Comparison of ENCODE assay signal across 15 cellular contexts in the genomic region with DNA sequence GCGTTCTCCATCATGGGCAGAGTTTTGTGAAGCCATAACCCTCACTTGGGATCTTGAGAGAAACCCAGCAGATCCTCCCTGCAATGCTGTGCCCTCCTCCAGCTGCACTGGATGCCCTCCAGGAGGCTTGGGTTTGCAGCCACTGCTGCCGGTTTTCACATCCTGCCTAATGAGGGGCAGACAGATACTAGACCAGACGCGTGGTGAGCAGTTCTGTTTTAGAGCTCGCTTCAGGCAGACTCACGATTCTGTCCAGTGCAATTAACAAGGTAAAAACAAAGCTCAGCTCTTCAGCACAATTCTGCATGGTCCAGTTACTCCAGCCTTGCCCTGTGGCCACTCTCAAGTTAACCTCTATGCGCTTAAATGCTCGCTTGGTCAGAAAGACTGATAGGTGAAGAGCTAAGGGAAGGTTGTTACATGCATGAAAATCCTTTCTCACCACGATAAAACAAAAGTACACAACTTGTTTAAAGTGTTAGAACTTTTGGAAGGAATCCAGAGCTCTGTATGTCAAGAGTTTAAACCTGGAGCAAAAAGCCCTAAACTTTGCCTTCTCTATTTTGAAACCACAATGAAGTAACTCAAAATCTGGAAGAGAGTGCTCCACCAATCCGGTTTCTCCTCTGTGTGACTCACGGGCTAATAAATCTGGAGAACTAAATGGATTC.
DNase-seq lines count a peak whose midpoint lies in the region; ATAC-seq and TF ChIP-seq lines count a peak whose summit lies in the region.
"Had no signal": no experiment of that assay in that cellular context is flagged by ENCODE, and none has a peak within 500 bp of the region (broad histone marks: within the 10 kb centered on the region; RNA-seq: fewer than 3 reads in every experiment).

No MANE protein-coding gene starts in this region.

- DNase-seq in MCF 10A (ENCODE audit: unreplicated experiment) (peak; percentile 18), mammary epithelial cell (no peak), adipocyte (ENCODE audit: low read depth) (no peak), lower lobe of right lung (no peak), vagina (ENCODE audit: extremely low spot score in 2 of 2) (no peak), NCI-H345 (lab: John Stamatoyannopoulos, UW) (no peak), WERI-Rb-1 (no peak), NCI-H1694 treated with DMSO at 0.1 percent for 48 hours (lab: John Stamatoyannopoulos, UW) (no peak)
- DNase-seq: effector memory CD4-positive, alpha-beta T cell; NCI-H1092; stimulated activated naive CD4-positive, alpha-beta T cell had no signal

- no peaks in the 10 kb centered on the region for H3K27me3 Mint-ChIP-seq in MCF 10A (ENCODE audit: insufficient read depth, unreplicated experiment)

- no peaks in the 10 kb centered on the region for H3K9me3 Mint-ChIP-seq in MCF 10A (ENCODE audit: unreplicated experiment)

- intact Hi-C loops in MCF 10A (cut with micrococcal nuclease) (no loop called here), mammary epithelial cell (cut with micrococcal nuclease) (no loop called here), lower lobe of right lung (cut with DNase I) (no loop called here), vagina (cut with DNase I) (no loop called here)

- H2AFZ ChIP-seq in mammary epithelial cell (ENCODE audit: low read depth, low read length): no peak overlapping the region

- H3K27ac Mint-ChIP-seq in MCF 10A (ENCODE audit: low read depth, unreplicated experiment): no peak overlapping the region

- dilution Hi-C loops in mammary epithelial cell (cut with HindIII; ENCODE audit: low sequenced_read_pairs): no loop called here

- TF ChIP-seq CTCF in MCF 10A (IDR thresholded peaks at IDR 0.05; ENCODE audit: unreplicated experiment) (no peak), mammary epithelial cell (conservative IDR thresholded peaks at IDR 0.05 in 1 of 2, IDR thresholded peaks at IDR 0.05 in 1 of 2; ENCODE audit: extremely low read depth in 1 of 2, insufficient read depth in 1 of 2, low read depth in 1 of 2, low read length in 2 of 2) (no peak), lower lobe of right lung (IDR thresholded peaks at IDR 0.05) (no peak), vagina (IDR thresholded peaks at IDR 0.05) (no peak), WERI-Rb-1 (IDR thresholded peaks at IDR 0.05; ENCODE audit: low read depth, low read length) (no peak)

- H3K4me3 Mint-ChIP-seq in MCF 10A (ENCODE audit: unreplicated experiment): no peak overlapping the region

- H3K9me3 ChIP-seq in mammary epithelial cell (replicated peaks; ENCODE audit: insufficient read depth, low read length): no peaks in the 10 kb centered on the region
- H3K9me3 ChIP-seq in adipocyte (ENCODE audit: control insufficient read depth, low read length): no peaks in the 10 kb centered on the region
- no peaks in the 10 kb centered on the region for H3K9me3 ChIP-seq in lower lobe of right lung
- no peaks in the 10 kb centered on the region for H3K9me3 ChIP-seq in vagina
- H3K9me3 ChIP-seq in WERI-Rb-1 (ENCODE audit: severe bottlenecking): no peaks in the 10 kb centered on the region
- H3K9me3 ChIP-seq: A549, breast epithelium, psoas muscle had no signal

- in situ Hi-C loops in mammary epithelial cell (cut with MboI; ENCODE audit: low sequenced_read_pairs in 2 of 2): no loop called here

- H3K4me1 ChIP-seq in mammary epithelial cell (ENCODE audit: insufficient read depth, low read length) (no peaks in the 10 kb centered on the region), adipocyte (ENCODE audit: control insufficient read depth, insufficient read depth, low read length) (peaks cover 23% of the 10 kb centered on the region), lower lobe of right lung (no peaks in the 10 kb centered on the region), vagina (peaks cover 16% of the 10 kb centered on the region)
- H3K4me1 ChIP-seq: A549, breast epithelium, psoas muscle had no signal

- H4K20me1 ChIP-seq in mammary epithelial cell (ENCODE audit: insufficient read depth, low read length): no peaks in the 10 kb centered on the region

- POLR2A ChIA-PET in MCF 10A (lab: Yijun Ruan, JAX): no interaction called here

- BruUV-seq in MCF 10A (replicated peaks; lab: Mats Ljungman, UMichigan) (no TSS peak), mammary epithelial cell (replicated peaks; lab: Mats Ljungman, UMichigan) (no TSS peak)

- TF ChIP-seq POLR2A in vagina (IDR thresholded peaks at IDR 0.05): no peak

- no peak overlapping the region for H3K4me2 ChIP-seq in mammary epithelial cell (ENCODE audit: insufficient read depth, low read depth, low read length)
- H3K4me2 ChIP-seq: A549 had no signal

- H3K27ac ChIP-seq in mammary epithelial cell (ENCODE audit: insufficient read depth, low read depth, low read length) (no peak overlapping the region), lower lobe of right lung (no peak overlapping the region), vagina (peak overlapping the region; percentile 72), WERI-Rb-1 (no peak overlapping the region)
- H3K27ac ChIP-seq: A549, breast epithelium, psoas muscle, VCaP had no signal

- H3K9ac ChIP-seq in mammary epithelial cell (ENCODE audit: insufficient read depth, low read length): no peak overlapping the region
- H3K9ac ChIP-seq in adipocyte (ENCODE audit: low read length): peak overlapping the region; percentile 17

- H3K27me3 ChIP-seq in mammary epithelial cell (ENCODE audit: insufficient read depth, low read length) (no peaks in the 10 kb centered on the region), adipocyte (replicated peaks; ENCODE audit: control insufficient read depth, insufficient read depth, low read length) (no peaks in the 10 kb centered on the region), lower lobe of right lung (ENCODE audit: low read depth) (no peaks in the 10 kb centered on the region), vagina (no peaks in the 10 kb centered on the region), WERI-Rb-1 (ENCODE audit: insufficient read depth, low read depth, severe bottlenecking) (no peaks in the 10 kb centered on the region)
- H3K27me3 ChIP-seq: breast epithelium had no signal

- H3K36me3 Mint-ChIP-seq in MCF 10A (ENCODE audit: insufficient read depth, unreplicated experiment): peaks cover 7% of the 10 kb centered on the region

- no peak overlapping the region for H3K4me3 ChIP-seq in mammary epithelial cell (replicated peaks in 1 of 3; ENCODE audit: insufficient read depth in 1 of 3, low read depth in 2 of 3, low read length in 3 of 3)
- peak overlapping the region; percentile 45 for H3K4me3 ChIP-seq in adipocyte (ENCODE audit: low read length)
- H3K4me3 ChIP-seq in lower lobe of right lung: no peak overlapping the region
- H3K4me3 ChIP-seq in vagina: peak overlapping the region in 1 of 2 donors; percentile 29
- no peak overlapping the region for H3K4me3 ChIP-seq in WERI-Rb-1 (ENCODE audit: low read depth, low read length)
- H3K4me3 ChIP-seq: A549, breast epithelium, psoas muscle had no signal

- H3K36me3 ChIP-seq in mammary epithelial cell (ENCODE audit: insufficient read depth, low read length) (no peaks in the 10 kb centered on the region), adipocyte (ENCODE audit: control insufficient read depth, insufficient read depth, low read length, severe bottlenecking) (no peaks in the 10 kb centered on the region), lower lobe of right lung (no peaks in the 10 kb centered on the region), vagina (no peaks in the 10 kb centered on the region), WERI-Rb-1 (no peaks in the 10 kb centered on the region)
- H3K36me3 ChIP-seq: breast epithelium had no signal

- 55% methylated on average over 10 of the region's 11 CpGs for WGBS in mammary epithelial cell (ENCODE audit: low coverage, missing lambda C conversion rate)

- no peaks in the 10 kb centered on the region for H3K4me1 Mint-ChIP-seq in MCF 10A (ENCODE audit: insufficient read depth, unreplicated experiment)

- peak; percentile 41 to 59 for ATAC-seq in lower lobe of right lung
- ATAC-seq: A549, psoas muscle had no signal

- CTCF ChIA-PET in MCF 10A (lab: Yijun Ruan, JAX): no interaction called here
- CTCF ChIA-PET in mammary epithelial cell (lab: Charles Lee; ENCODE audit: low non-redundant PET): no interaction called here

- no peaks in the 10 kb centered on the region for H3K79me2 ChIP-seq in mammary epithelial cell (ENCODE audit: insufficient read depth, low read length)
